In the genomic region with DNA sequence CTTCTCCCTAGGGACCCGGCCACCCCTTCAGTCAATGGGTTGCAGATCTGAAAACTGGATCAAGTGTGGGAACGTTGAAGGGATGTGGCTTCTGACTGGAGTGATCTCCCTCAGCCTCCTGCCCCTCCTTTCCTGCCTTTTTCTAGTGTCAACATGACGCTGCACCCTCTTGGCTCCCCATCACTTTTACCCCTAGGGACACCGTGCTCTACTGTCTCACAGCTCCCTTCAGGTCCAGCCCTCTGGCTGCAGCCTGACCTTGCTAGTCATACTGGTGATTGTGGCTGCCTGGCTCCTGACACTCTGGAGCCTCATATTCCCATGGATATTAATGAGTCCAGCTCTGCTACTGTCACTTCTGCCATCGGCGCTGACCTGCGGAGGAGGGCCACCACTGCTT, we compare ENCODE assay signal across 29 cellular contexts.
"Had no signal": no experiment of that assay in that cellular context is flagged by ENCODE, and none has a peak within 500 bp of the region (broad histone marks: within the 10 kb centered on the region; RNA-seq: fewer than 3 reads in every experiment).

No MANE protein-coding gene starts in this region.

- ATAC-seq: activated CD8-positive, alpha-beta T cell treated with anti-CD3 and anti-CD28 coated beads for 36 hours; activated naive CD8-positive, alpha-beta T cell treated with anti-CD3 and anti-CD28 coated beads, Interleukin-2, amount 50 U/mL, for 24 hours; activated T-cell treated with anti-CD3 and anti-CD28 coated beads, Interleukin-2, amount 50 U/mL, for 72 hours; activated T-helper 17 cell treated with anti-CD3 and anti-CD28 coated beads, Interleukin-2, amount 50 U/mL, for 72 hours; Panc1 had no signal

- H3K27ac ChIP-seq: cardiac muscle cell, KMS-11, SJCRH30, SK-N-MC had no signal

- H3K9ac ChIP-seq: KMS-11 had no signal

- H3K27ac Mint-ChIP-seq: activated CD4-positive, alpha-beta T cell treated with anti-CD3 and anti-CD28 coated beads, Interleukin-2, amount 10 ng/mL, durations not matched to agents 24 days and 14 days; activated CD8-positive, alpha-beta T cell treated with anti-CD3 and anti-CD28 coated beads for 36 hours; activated naive CD4-positive, alpha-beta T cell treated with anti-CD3 and anti-CD28 coated beads, Interleukin-2, amount 10 ng/mL, durations not matched to agents 7 days and 5 days; activated naive CD8-positive, alpha-beta T cell; activated naive CD8-positive, alpha-beta T cell treated with anti-CD3 and anti-CD28 coated beads, Interleukin-2, amount 50 U/mL, for 24 hours; activated T-cell treated with anti-CD3 and anti-CD28 coated beads, Interleukin-2, amount 50 U/mL, for 72 hours; activated T-helper 17 cell treated with anti-CD3 and anti-CD28 coated beads, Interleukin-2, amount 50 U/mL, for 72 hours had no signal

- H3K4me1 Mint-ChIP-seq: activated CD4-positive, alpha-beta T cell treated with anti-CD3 and anti-CD28 coated beads, Interleukin-2, amount 10 ng/mL, durations not matched to agents 24 days and 14 days; activated naive CD4-positive, alpha-beta T cell treated with anti-CD3 and anti-CD28 coated beads, Interleukin-2, amount 10 ng/mL, durations not matched to agents 7 days and 5 days; activated naive CD8-positive, alpha-beta T cell treated with anti-CD3 and anti-CD28 coated beads, Interleukin-2, amount 50 U/mL, for 24 hours; central memory CD8-positive, alpha-beta T cell had no signal

- DNase-seq: activated CD4-positive, alpha-beta T cell treated with anti-CD3 and anti-CD28 coated beads, Interleukin-2, amount 10 ng/mL, durations not matched to agents 24 days and 14 days; activated CD4-positive, alpha-beta T cell treated with anti-CD3 and anti-CD28 coated beads, Interleukin-2, amount 50 U/mL, for 4 hours; activated CD8-positive, alpha-beta T cell treated with anti-CD3 and anti-CD28 coated beads for 36 hours; activated naive CD4-positive, alpha-beta T cell treated with anti-CD3 and anti-CD28 coated beads, Interleukin-2, amount 10 ng/mL, durations not matched to agents 7 days and 5 days; activated naive CD8-positive, alpha-beta T cell treated with anti-CD3 and anti-CD28 coated beads, Interleukin-2, amount 50 U/mL, for 24 hours; activated T-cell treated with anti-CD3 and anti-CD28 coated beads, Interleukin-2, amount 50 U/mL, for 1 hour; activated T-cell treated with anti-CD3 and anti-CD28 coated beads, Interleukin-2, amount 50 U/mL, for 72 hours; amniotic stem cell; aorta; MM.1S; MV-4-11; NCI-H1092; NCI-H1436 treated with DMSO at 0.1 percent for 48 hours; NCI-H1694 treated with DMSO at 0.1 percent for 48 hours; NCI-H2029 treated with DMSO at 0.1 percent for 48 hours; NCI-H2171; NCI-H510A; NCI-H526; NCI-H774; SHP77; SJCRH30 had no signal

- H3K27me3 ChIP-seq: cardiac muscle cell, SJCRH30 had no signal

- FAIRE-seq: TTC549 had no signal

- H3K27me3 Mint-ChIP-seq: activated CD8-positive, alpha-beta T cell treated with anti-CD3 and anti-CD28 coated beads for 36 hours; activated naive CD8-positive, alpha-beta T cell; activated naive CD8-positive, alpha-beta T cell treated with anti-CD3 and anti-CD28 coated beads, Interleukin-2, amount 50 U/mL, for 24 hours; activated T-helper 17 cell treated with anti-CD3 and anti-CD28 coated beads, Interleukin-2, amount 50 U/mL, for 72 hours; central memory CD8-positive, alpha-beta T cell had no signal

- H3K4me3 Mint-ChIP-seq: activated CD4-positive, alpha-beta T cell treated with anti-CD3 and anti-CD28 coated beads, Interleukin-2, amount 10 ng/mL, durations not matched to agents 24 days and 14 days; activated CD8-positive, alpha-beta T cell treated with anti-CD3 and anti-CD28 coated beads for 36 hours; activated naive CD4-positive, alpha-beta T cell treated with anti-CD3 and anti-CD28 coated beads, Interleukin-2, amount 10 ng/mL, durations not matched to agents 7 days and 5 days; activated naive CD8-positive, alpha-beta T cell; activated naive CD8-positive, alpha-beta T cell treated with anti-CD3 and anti-CD28 coated beads, Interleukin-2, amount 50 U/mL, for 24 hours; activated T-cell treated with anti-CD3 and anti-CD28 coated beads, Interleukin-2, amount 50 U/mL, for 72 hours; activated T-helper 17 cell treated with anti-CD3 and anti-CD28 coated beads, Interleukin-2, amount 50 U/mL, for 72 hours; central memory CD8-positive, alpha-beta T cell had no signal

- H3K9me3 ChIP-seq: SJCRH30 had no signal

- H3K36me3 ChIP-seq: cardiac muscle cell, SJCRH30 had no signal

- H3K36me3 Mint-ChIP-seq: activated naive CD4-positive, alpha-beta T cell treated with anti-CD3 and anti-CD28 coated beads, Interleukin-2, amount 10 ng/mL, durations not matched to agents 7 days and 5 days; activated naive CD8-positive, alpha-beta T cell had no signal

- H3K9me3 Mint-ChIP-seq: activated CD4-positive, alpha-beta T cell treated with anti-CD3 and anti-CD28 coated beads, Interleukin-2, amount 10 ng/mL, durations not matched to agents 24 days and 14 days; activated CD8-positive, alpha-beta T cell treated with anti-CD3 and anti-CD28 coated beads for 36 hours; activated naive CD4-positive, alpha-beta T cell treated with anti-CD3 and anti-CD28 coated beads, Interleukin-2, amount 10 ng/mL, durations not matched to agents 7 days and 5 days; activated naive CD8-positive, alpha-beta T cell treated with anti-CD3 and anti-CD28 coated beads, Interleukin-2, amount 50 U/mL, for 24 hours; activated T-cell treated with anti-CD3 and anti-CD28 coated beads, Interleukin-2, amount 50 U/mL, for 72 hours; activated T-helper 17 cell treated with anti-CD3 and anti-CD28 coated beads, Interleukin-2, amount 50 U/mL, for 72 hours; central memory CD8-positive, alpha-beta T cell had no signal

- H3K4me3 ChIP-seq: cardiac muscle cell, SJCRH30, SK-N-MC had no signal

- H3K4me2 ChIP-seq: KMS-11 had no signal
